In genomic region chr9:77714077-77714549, GRCh38 we compare ENCODE assay signal across 15 cellular contexts.
DNase-seq lines count a peak whose midpoint lies in the region; ATAC-seq, FAIRE-seq and TF ChIP-seq lines count a peak whose summit lies in the region.
"Had no signal": no experiment of that assay in that cellular context is flagged by ENCODE, and none has a peak within 500 bp of the region (broad histone marks: within the 10 kb centered on the region; RNA-seq: fewer than 3 reads in every experiment).

No MANE protein-coding gene starts in this region.

- H3K4me1 Mint-ChIP-seq in nephron progenitor cell = peaks cover 69% of the 10 kb centered on the region

- intact Hi-C loops in PC-3 (cut with micrococcal nuclease) = no loop called here

- H3K27me3 Mint-ChIP-seq in nephron progenitor cell (ENCODE audit: low read depth, poor library complexity) = peaks cover 3% of the 10 kb centered on the region
- H3K27me3 Mint-ChIP-seq: activated CD4-positive, alpha-beta T cell treated with anti-CD3 and anti-CD28 coated beads, Interleukin-2, amount 10 ng/mL, durations not matched to agents 7 days and 5 days; stimulated activated naive CD8-positive, alpha-beta T cell treated with anti-CD3 and anti-CD28 coated beads, Interleukin-15, amount 100 ng/mL, for 72 hours had no signal

- H3K27me3 ChIP-seq in PC-3 (ENCODE audit: low read length) = no peaks in the 10 kb centered on the region

- H3K4me1 ChIP-seq in PC-3 (ENCODE audit: insufficient read depth, low read length) = peaks cover 40% of the 10 kb centered on the region
- H3K4me1 ChIP-seq: prostate gland had no signal

- no peaks in the 10 kb centered on the region for H3K9me3 ChIP-seq in PC-3 (ENCODE audit: low read length)
- H3K9me3 ChIP-seq: prostate gland had no signal

- H3K27ac ChIP-seq in PC-3 (ENCODE audit: low read length) = no peak overlapping the region
- H3K27ac ChIP-seq: prostate gland had no signal

- H3K36me3 ChIP-seq in PC-3 (ENCODE audit: low read depth, low read length) = no peaks in the 10 kb centered on the region
- H3K36me3 ChIP-seq: prostate gland had no signal

- no peak for FAIRE-seq in urothelium cell line (lab: Jason Lieb, UNC)

- H3F3A ChIP-seq in PC-3 (ENCODE audit: low read length, unreplicated experiment) = no peaks in the 10 kb centered on the region

- no peaks in the 10 kb centered on the region for H3K79me2 ChIP-seq in PC-3 (ENCODE audit: low read length)

- no peak overlapping the region for H3K4me2 ChIP-seq in PC-3 (ENCODE audit: low read length)

- peaks cover 19% of the 10 kb centered on the region for H3K36me3 Mint-ChIP-seq in nephron progenitor cell (ENCODE audit: low read depth)

- no peak overlapping the region for H3K4me3 Mint-ChIP-seq in nephron progenitor cell
- H3K4me3 Mint-ChIP-seq: activated CD4-positive, alpha-beta T cell treated with anti-CD3 and anti-CD28 coated beads, Interleukin-2, amount 10 ng/mL, durations not matched to agents 7 days and 5 days; stimulated activated naive CD8-positive, alpha-beta T cell treated with anti-CD3 and anti-CD28 coated beads, Interleukin-15, amount 100 ng/mL, for 72 hours had no signal

- peak overlapping the region; percentile 27 for H2AFZ ChIP-seq in PC-3 (ENCODE audit: low read length)

- no peaks in the 10 kb centered on the region for H4K20me1 ChIP-seq in PC-3 (ENCODE audit: low read length)

- POLR2A ChIA-PET in PC-3 (lab: Charles Lee; ENCODE audit: unreplicated experiment) = no interaction called here

- no peak overlapping the region for H3K4me3 ChIP-seq in PC-3 (ENCODE audit: low read length)
- H3K4me3 ChIP-seq: prostate gland had no signal

- BruUV-seq in PC-3 (replicated peaks; lab: Mats Ljungman, UMichigan) = no TSS peak

- ATAC-seq in PC-3 = no peak
- no peak for ATAC-seq in HG03469 (IDR thresholded peaks at IDR 0.05; ENCODE audit: unreplicated experiment)
- ATAC-seq: stimulated activated naive CD8-positive, alpha-beta T cell treated with anti-CD3 and anti-CD28 coated beads, Interleukin-15, amount 100 ng/mL, for 72 hours had no signal

- no peaks in the 10 kb centered on the region for H3K9me2 ChIP-seq in PC-3 (replicated peaks; ENCODE audit: low read length)

- DNase-seq in ELR (ENCODE audit: low read depth) (peak; percentile 19), PC-3 (no peak), dermis blood vessel endothelial cell (peak; percentile 37), nephron progenitor cell (peak; percentile 17), urothelium cell line (ENCODE audit: low spot score) (no peak)
- DNase-seq in stimulated activated CD4-positive, alpha-beta T cell treated with anti-CD3 and anti-CD28 coated beads, Interleukin-2, amount 100 ng/mL, for 24 hours = no peak
- no peak for DNase-seq in stimulated activated CD4-positive, alpha-beta T cell treated with anti-CD3 and anti-CD28 coated beads, Interleukin-1b, Interleukin-23, amount 100 ng/mL, for 48 hours
- DNase-seq: activated CD4-positive, alpha-beta T cell treated with anti-CD3 and anti-CD28 coated beads, Interleukin-2, amount 10 ng/mL, durations not matched to agents 7 days and 5 days; C1 segment of cervical spinal cord; erythroblast; midbrain; NCI-H146; stimulated activated naive CD8-positive, alpha-beta T cell treated with anti-CD3 and anti-CD28 coated beads, Interleukin-15, amount 100 ng/mL, for 72 hours had no signal

- TF ChIP-seq CTCF in PC-3 (conservative IDR thresholded peaks at IDR 0.05; ENCODE audit: low read depth, low read length) = no peak
- no peak for TF ChIP-seq CTCF in nephron progenitor cell (IDR thresholded peaks at IDR 0.05)

- peaks cover 26% of the 10 kb centered on the region for H3K9me3 Mint-ChIP-seq in nephron progenitor cell

- no peak overlapping the region for H3K9ac ChIP-seq in PC-3 (ENCODE audit: low read length)

- CTCF ChIA-PET in PC-3 (lab: Charles Lee) = no interaction called here

- peak overlapping the region; percentile 96 for H3K27ac Mint-ChIP-seq in nephron progenitor cell
- H3K27ac Mint-ChIP-seq: activated CD4-positive, alpha-beta T cell treated with anti-CD3 and anti-CD28 coated beads, Interleukin-2, amount 10 ng/mL, durations not matched to agents 7 days and 5 days; stimulated activated naive CD8-positive, alpha-beta T cell treated with anti-CD3 and anti-CD28 coated beads, Interleukin-15, amount 100 ng/mL, for 72 hours had no signal

Comparison
In these comparisons a context has a peak if more than half of its experiments do, and no peak if none do; other contexts are left out.
1. DNase-seq: peak in ELR (single experiment), dermis blood vessel endothelial cell (single experiment) and nephron progenitor cell (single experiment); none in PC-3 (single experiment), stimulated activated CD4-positive, alpha-beta T cell treated with anti-CD3 and anti-CD28 coated beads, Interleukin-2, amount 100 ng/mL, for 24 hours (0 of 2), urothelium cell line (single experiment) and stimulated activated CD4-positive, alpha-beta T cell treated with anti-CD3 and anti-CD28 coated beads, Interleukin-1b, Interleukin-23, amount 100 ng/mL, for 48 hours (single experiment).